ENCODE assay signal across 8 cellular contexts in the genomic region with DNA sequence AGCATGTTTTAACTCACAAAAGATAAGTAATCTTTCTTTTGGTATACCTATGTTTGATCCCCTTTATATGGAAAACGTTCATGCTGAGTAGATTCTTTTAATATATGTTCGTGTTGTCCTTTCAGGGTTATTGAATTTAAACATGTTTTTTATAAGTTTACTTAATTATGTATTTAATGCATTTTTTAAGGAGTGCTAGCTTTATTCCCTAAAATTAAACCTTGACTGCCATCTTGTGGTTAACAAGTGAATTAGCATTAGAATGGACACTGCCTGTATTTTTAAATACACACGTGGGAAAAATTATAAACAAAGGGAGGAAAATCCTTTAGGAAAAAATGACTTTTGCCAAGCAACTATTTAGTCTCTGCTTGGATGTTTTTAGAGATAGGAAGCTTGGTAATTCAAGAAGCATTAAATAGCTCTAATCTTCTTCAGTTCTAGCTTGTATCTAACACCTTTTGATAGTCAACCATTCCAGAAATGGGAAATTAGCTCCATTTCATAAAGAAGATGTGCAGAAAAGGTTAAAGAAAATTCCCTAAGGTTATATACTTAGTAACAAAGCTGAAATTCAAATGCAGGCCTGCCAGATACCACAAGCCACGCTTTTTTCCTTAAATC. TPM values are rescaled to one million over a fixed set of nuclear protein-coding genes. Genes with fewer than 3 reads are reported as not detected.
DNase-seq lines count a peak whose midpoint lies in the region; ATAC-seq and TF ChIP-seq lines count a peak whose summit lies in the region.

No MANE protein-coding gene starts in this region.

- no peak for TF ChIP-seq POLR2A in Peyer's patch (IDR thresholded peaks at IDR 0.05)

- H3K27me3 Mint-ChIP-seq in CD4-positive, CD25-positive, alpha-beta regulatory T cell: peaks cover 8% of the 10 kb centered on the region
- H3K27me3 Mint-ChIP-seq in osteocyte (ENCODE audit: unreplicated experiment): peaks cover 36% of the 10 kb centered on the region

- peaks cover 4 to 31% (median 11%) of the 10 kb centered on the region in 4 donors for H3K4me1 Mint-ChIP-seq in CD4-positive, CD25-positive, alpha-beta regulatory T cell
- peaks cover 6% of the 10 kb centered on the region for H3K4me1 Mint-ChIP-seq in osteocyte (ENCODE audit: unreplicated experiment)

- TF ChIP-seq CTCF in Peyer's patch (IDR thresholded peaks at IDR 0.05) (peak; percentile 37 to 88 (median 80)), epithelial cell of esophagus (IDR thresholded peaks at IDR 0.05; ENCODE audit: insufficient read depth, low read depth, low read length, missing control alignments) (peak; percentile 53), osteocyte (IDR thresholded peaks at IDR 0.05) (peak; percentile 78)

- H3K9me3 ChIP-seq in CD4-positive, CD25-positive, alpha-beta regulatory T cell (ENCODE audit: control insufficient read depth in 2 of 2, low read length in 2 of 2): no peaks in the 10 kb centered on the region
- H3K9me3 ChIP-seq in Peyer's patch: no peaks in the 10 kb centered on the region

- H3K4me1 ChIP-seq in CD4-positive, CD25-positive, alpha-beta regulatory T cell (ENCODE audit: control insufficient read depth, insufficient read depth, low read length, poor library complexity, severe bottlenecking): peaks cover 4% of the 10 kb centered on the region
- H3K4me1 ChIP-seq in Peyer's patch: no peaks in the 10 kb centered on the region

- H3K36me3 ChIP-seq in CD4-positive, CD25-positive, alpha-beta regulatory T cell (ENCODE audit: control insufficient read depth, insufficient read depth, low read length): no peaks in the 10 kb centered on the region
- H3K36me3 ChIP-seq in Peyer's patch: no peaks in the 10 kb centered on the region

- no peaks in the 10 kb centered on the region for H3K9me3 Mint-ChIP-seq in CD4-positive, CD25-positive, alpha-beta regulatory T cell
- H3K9me3 Mint-ChIP-seq in osteocyte (ENCODE audit: unreplicated experiment): no peaks in the 10 kb centered on the region

- no peak overlapping the region for H3K4me3 Mint-ChIP-seq in CD4-positive, CD25-positive, alpha-beta regulatory T cell
- H3K4me3 Mint-ChIP-seq in osteocyte (ENCODE audit: unreplicated experiment): no peak overlapping the region

- peaks cover 2% of the 10 kb centered on the region for H3K27me3 ChIP-seq in CD4-positive, CD25-positive, alpha-beta regulatory T cell (ENCODE audit: control insufficient read depth, insufficient read depth, low read length)
- H3K27me3 ChIP-seq in Peyer's patch: no peaks in the 10 kb centered on the region

- no peak overlapping the region for H3K27ac ChIP-seq in CD4-positive, CD25-positive, alpha-beta regulatory T cell (ENCODE audit: insufficient read depth, low read length, poor library complexity, severe bottlenecking)
- no peak overlapping the region for H3K27ac ChIP-seq in Peyer's patch

- H3K36me3 Mint-ChIP-seq in CD4-positive, CD25-positive, alpha-beta regulatory T cell: no peaks in the 10 kb centered on the region
- no peaks in the 10 kb centered on the region for H3K36me3 Mint-ChIP-seq in osteocyte (ENCODE audit: unreplicated experiment)

- peak in 2 of 3 donors; percentile 30 to 51 for DNase-seq in CD4-positive, CD25-positive, alpha-beta regulatory T cell
- DNase-seq in Peyer's patch: no peak
- DNase-seq in epithelial cell of esophagus (ENCODE audit: low read depth): peak; percentile 45
- DNase-seq in osteocyte (ENCODE audit: extremely low spot score, unreplicated experiment): no peak
- DNase-seq in NCI-H226: no peak
- DNase-seq in UCSD-AML1 (lab: John Stamatoyannopoulos, UW; ENCODE audit: unreplicated experiment): no peak

- ATAC-seq in CD4-positive, CD25-positive, alpha-beta regulatory T cell (ENCODE audit: low read depth in 2 of 2): no peak
- peak; percentile 51 for ATAC-seq in HG03354 (IDR thresholded peaks at IDR 0.05; ENCODE audit: poor library complexity, severe bottlenecking, unreplicated experiment)
- ATAC-seq in GM18873 (IDR thresholded peaks at IDR 0.05; ENCODE audit: low FRiP score, unreplicated experiment): no peak

- H3K27ac Mint-ChIP-seq in CD4-positive, CD25-positive, alpha-beta regulatory T cell: no peak overlapping the region
- H3K27ac Mint-ChIP-seq in osteocyte (ENCODE audit: unreplicated experiment): no peak overlapping the region

- no peak overlapping the region for H3K4me3 ChIP-seq in CD4-positive, CD25-positive, alpha-beta regulatory T cell (ENCODE audit: low read depth, low read length)
- no peak overlapping the region for H3K4me3 ChIP-seq in Peyer's patch
- H3K4me3 ChIP-seq in epithelial cell of esophagus (ENCODE audit: low read length): no peak overlapping the region

RNA-seq across cellular contexts. Expression of gene UBE2U, which starts 43.0 kb away (rescaled TPM):
- not detected for total RNA-seq in CD4-positive, CD25-positive, alpha-beta regulatory T cell
- polyA plus RNA-seq in CD4-positive, CD25-positive, alpha-beta regulatory T cell: not detected
- not detected for total RNA-seq in Peyer's patch
- total RNA-seq in osteocyte: not detected in 2 replicates

Comparison
In these comparisons a context has a peak if more than half of its experiments do, and no peak if none do; other contexts are left out.
1. DNase-seq: peak in CD4-positive, CD25-positive, alpha-beta regulatory T cell (2 of 3) and epithelial cell of esophagus (single experiment); none in Peyer's patch (0 of 3), osteocyte (single experiment), NCI-H226 (single experiment) and UCSD-AML1 (single experiment).
2. Peak in every context shown above with its lines, with median percentiles within 50 percentile points of each other: CTCF ChIP-seq.